20 cellular contexts compared by ENCODE assay signal in genomic region chr4:154366956-154367355, GRCh38.
A peak's percentile ranks its signal among the peaks of the same experiment; 100 is the strongest.
DNase-seq lines count a peak whose midpoint lies in the region; ATAC-seq, FAIRE-seq and TF ChIP-seq lines count a peak whose summit lies in the region.
"Had no signal": no experiment of that assay in that cellular context is flagged by ENCODE, and none has a peak within 500 bp of the region (broad histone marks: within the 10 kb centered on the region; RNA-seq: fewer than 3 reads in every experiment).

No MANE protein-coding gene starts in this region.

- no peak overlapping the region for H2BK15ac ChIP-seq in H9 (ENCODE audit: low read depth, low read length)

- H3K79me1 ChIP-seq in H9 (ENCODE audit: insufficient read depth, low read depth, low read length, poor library complexity, severe bottlenecking), result no peaks in the 10 kb centered on the region

- H4K8ac ChIP-seq in H9 (replicated peaks; ENCODE audit: insufficient read length, low read depth, low read length), result no peak overlapping the region

- H2BK20ac ChIP-seq in H9 (ENCODE audit: low read depth, low read length, poor library complexity, severe bottlenecking), result no peak overlapping the region

- peak overlapping the region; percentile 7 to 38 (median 16); a peak in 3 of 7 replicates for H3K27ac Mint-ChIP-seq in H9
- H3K27ac Mint-ChIP-seq in MCF 10A (ENCODE audit: low read depth, unreplicated experiment), result peak overlapping the region; percentile 73
- H3K27ac Mint-ChIP-seq in stimulated activated memory B cell treated with anti-CD40 and anti-IgM and Interleukin-4, amounts not matched to agents 10 μg/mL and 1 μg/mL and 100 μg/mL, for 72 hours, result peak overlapping the region; percentile 34
- H3K27ac Mint-ChIP-seq in effector memory CD8-positive, alpha-beta T cell, result no peak overlapping the region
- H3K27ac Mint-ChIP-seq: CD4-positive, alpha-beta memory T cell; HFFc6; natural killer cell treated with Interleukin-12 subunit alpha and Interleukin-12 subunit beta and Interleukin-15 and Interleukin-18, amount 100 ng/mL, for 72 hours had no signal

- no peaks in the 10 kb centered on the region for H3K9me1 ChIP-seq in keratinocyte (ENCODE audit: control insufficient read depth, extremely low read depth, insufficient read depth, low read length)

- POLR2A ChIA-PET in MCF 10A (lab: Yijun Ruan, JAX), result interaction anchor here (0.7 kb wide), 1 partner anchor 9 kb away, joined by 3 read pairs; no protein-coding TSS in a partner anchor

- no peaks in the 10 kb centered on the region for H3K9me3 ChIP-seq in H9 (ENCODE audit: control insufficient read depth, low read depth, low read length)
- no peaks in the 10 kb centered on the region for H3K9me3 ChIP-seq in keratinocyte (ENCODE audit: control insufficient read depth, low read depth, low read length)
- H3K9me3 ChIP-seq in esophagus squamous epithelium, result no peaks in the 10 kb centered on the region
- H3K9me3 ChIP-seq: heart right ventricle had no signal

- dilution Hi-C loops in keratinocyte (cut with MboI; ENCODE audit: extremely low pct_ligation_motif_present, low sequenced_read_pairs), result no loop called here

- H3K4ac ChIP-seq in H9 (ENCODE audit: low read depth, low read length), result no peak overlapping the region

- H2AK5ac ChIP-seq in H9 (ENCODE audit: insufficient read length, low read length), result no peak overlapping the region

- no peak overlapping the region for H2BK120ac ChIP-seq in H9 (ENCODE audit: low read depth, low read length, poor library complexity, severe bottlenecking)

- no peak for FAIRE-seq in keratinocyte (lab: Jason Lieb, UNC)
- FAIRE-seq: islet of Langerhans had no signal

- TF ChIP-seq CTCF in H9 (conservative IDR thresholded peaks at IDR 0.05) (no peak), MCF 10A (IDR thresholded peaks at IDR 0.05; ENCODE audit: unreplicated experiment) (no peak), keratinocyte (optimal IDR thresholded peaks at IDR 0.05 in 1 of 3, IDR thresholded peaks at IDR 0.05 in 1 of 3, conservative IDR thresholded peaks at IDR 0.05 in 1 of 3; ENCODE audit: extremely low read depth in 1 of 3, insufficient read depth in 2 of 3, low read length in 3 of 3) (no peak), esophagus squamous epithelium (IDR thresholded peaks at IDR 0.05) (no peak)

- H3K27me3 ChIP-seq in H9 (ENCODE audit: insufficient read depth, low read length) (no peaks in the 10 kb centered on the region), keratinocyte (ENCODE audit: control insufficient read depth, extremely low read depth, insufficient read depth, low read length) (no peaks in the 10 kb centered on the region), esophagus squamous epithelium (no peaks in the 10 kb centered on the region)

- no peak overlapping the region for H3K18ac ChIP-seq in H9 (ENCODE audit: insufficient read length, low read depth, low read length)

- no peak for TF ChIP-seq POLR2A in esophagus squamous epithelium (IDR thresholded peaks at IDR 0.05)

- H2BK12ac ChIP-seq in H9 (ENCODE audit: insufficient read length, low read depth, low read length), result no peak overlapping the region

- DNase-seq in H9, result peak; percentile 41
- peak; percentile 16 for DNase-seq in MCF 10A (ENCODE audit: unreplicated experiment)
- DNase-seq in keratinocyte (ENCODE audit: low read depth, low spot score), result no peak
- DNase-seq in esophagus squamous epithelium (lab: John Stamatoyannopoulos, UW), result no peak
- DNase-seq in stimulated activated CD8-positive, alpha-beta memory T cell treated with anti-CD3 and anti-CD28 coated beads, Interleukin-4, amount 100 ng/mL, for 48 hours, result no peak
- no peak for DNase-seq in stimulated activated naive CD8-positive, alpha-beta T cell treated with anti-CD3 and anti-CD28 coated beads, Interleukin-15, Interleukin-2, amounts not matched to agents 100 U/mL and 50 U/mL, for 24 hours
- DNase-seq in effector memory CD8-positive, alpha-beta T cell, result no peak
- DNase-seq: activated gamma-delta T cell treated with Interleukin-2 at 50 U/mL for 16 hours; activated T-cell treated with anti-CD3 and anti-CD28 coated beads for 4 hours; CD4-positive, alpha-beta memory T cell; cerebellar nuclear complex; DMS53; heart right ventricle; HFFc6; NCI-H1092 treated with DMSO at 0.1 percent for 48 hours; NCI-H524 treated with DMSO at 0.1 percent for 48 hours had no signal

- H2AFZ ChIP-seq in H9 (ENCODE audit: low read length), result no peak overlapping the region
- peak overlapping the region; percentile 69 for H2AFZ ChIP-seq in keratinocyte (ENCODE audit: control insufficient read depth, low read length)

- H3K27me3 Mint-ChIP-seq in H9 (ENCODE audit: low read depth) (peaks cover 3% of the 10 kb centered on the region), MCF 10A (ENCODE audit: insufficient read depth, unreplicated experiment) (no peaks in the 10 kb centered on the region)
- H3K27me3 Mint-ChIP-seq in stimulated activated memory B cell treated with anti-CD40 and anti-IgM and Interleukin-4, amounts not matched to agents 10 μg/mL and 1 μg/mL and 100 μg/mL, for 72 hours, result peaks cover 24% of the 10 kb centered on the region
- peaks cover 15 to 34% of the 10 kb centered on the region in 2 donors for H3K27me3 Mint-ChIP-seq in effector memory CD8-positive, alpha-beta T cell

- peaks cover 4 to 14% of the 10 kb centered on the region in 2 experiments for H3K4me1 Mint-ChIP-seq in H9
- peaks cover 15% of the 10 kb centered on the region for H3K4me1 Mint-ChIP-seq in MCF 10A (ENCODE audit: insufficient read depth, unreplicated experiment)
- peaks cover 20% of the 10 kb centered on the region for H3K4me1 Mint-ChIP-seq in stimulated activated memory B cell treated with anti-CD40 and anti-IgM and Interleukin-4, amounts not matched to agents 10 μg/mL and 1 μg/mL and 100 μg/mL, for 72 hours
- no peaks in the 10 kb centered on the region for H3K4me1 Mint-ChIP-seq in effector memory CD8-positive, alpha-beta T cell (ENCODE audit: low read depth in 2 of 2)

- H3K36me3 Mint-ChIP-seq in H9 (ENCODE audit: insufficient read depth in 1 of 3, low read depth in 3 of 3) (no peaks in the 10 kb centered on the region), MCF 10A (ENCODE audit: insufficient read depth, unreplicated experiment) (peaks cover 4% of the 10 kb centered on the region)
- H3K36me3 Mint-ChIP-seq in stimulated activated memory B cell treated with anti-CD40 and anti-IgM and Interleukin-4, amounts not matched to agents 10 μg/mL and 1 μg/mL and 100 μg/mL, for 72 hours, result no peaks in the 10 kb centered on the region
- no peaks in the 10 kb centered on the region for H3K36me3 Mint-ChIP-seq in effector memory CD8-positive, alpha-beta T cell (ENCODE audit: insufficient read depth)
- H3K36me3 Mint-ChIP-seq: CD4-positive, alpha-beta memory T cell; natural killer cell treated with Interleukin-12 subunit alpha and Interleukin-12 subunit beta and Interleukin-15 and Interleukin-18, amount 100 ng/mL, for 72 hours had no signal

- no CpG with 5 or more reads among the region's 4 CpGs for WGBS in H9 (ENCODE audit: extremely low coverage, insufficient read length, low lambda C conversion rate)
- 30 to 63% methylated on average over 4 of the region's 4 CpGs for WGBS in esophagus squamous epithelium, 2 donors

- no peak overlapping the region; the same call in 1 of the 2 replicates for H3K14ac ChIP-seq in H9 (ENCODE audit: insufficient read depth, low read length)

- no peaks in the 10 kb centered on the region for H3K79me2 ChIP-seq in H9 (ENCODE audit: insufficient read depth, low read length)
- H3K79me2 ChIP-seq in keratinocyte (ENCODE audit: control insufficient read depth, insufficient read depth, low read length), result no peaks in the 10 kb centered on the region

- H3K27ac ChIP-seq in H9 (ENCODE audit: insufficient read length, low read depth, low read length), result no peak overlapping the region
- H3K27ac ChIP-seq in keratinocyte (ENCODE audit: control insufficient read depth, insufficient read depth, low read length), result no peak overlapping the region
- H3K27ac ChIP-seq in esophagus squamous epithelium, result peak overlapping the region in 1 of 4 donors; percentile 39
- H3K27ac ChIP-seq: heart right ventricle had no signal

- no peaks in the 10 kb centered on the region for H3K36me3 ChIP-seq in keratinocyte (ENCODE audit: control insufficient read depth in 2 of 2, extremely low read depth in 1 of 2, insufficient read depth in 2 of 2, low read length in 2 of 2)
- H3K36me3 ChIP-seq in esophagus squamous epithelium, result no peaks in the 10 kb centered on the region
- H3K36me3 ChIP-seq: heart right ventricle had no signal

- no peak overlapping the region for H3K4me2 ChIP-seq in H9 (ENCODE audit: insufficient read depth, insufficient read length, low read length)
- no peak overlapping the region for H3K4me2 ChIP-seq in keratinocyte (ENCODE audit: control insufficient read depth, extremely low read depth, insufficient read depth, low read depth, low read length)

- H3K4me3 Mint-ChIP-seq in H9 (no peak overlapping the region), MCF 10A (ENCODE audit: unreplicated experiment) (no peak overlapping the region)
- no peak overlapping the region for H3K4me3 Mint-ChIP-seq in stimulated activated memory B cell treated with anti-CD40 and anti-IgM and Interleukin-4, amounts not matched to agents 10 μg/mL and 1 μg/mL and 100 μg/mL, for 72 hours
- H3K4me3 Mint-ChIP-seq in effector memory CD8-positive, alpha-beta T cell, result no peak overlapping the region
- H3K4me3 Mint-ChIP-seq: CD4-positive, alpha-beta memory T cell; HFFc6; natural killer cell treated with Interleukin-12 subunit alpha and Interleukin-12 subunit beta and Interleukin-15 and Interleukin-18, amount 100 ng/mL, for 72 hours had no signal

- no peak overlapping the region for H4K91ac ChIP-seq in H9 (ENCODE audit: insufficient read length, low read depth, low read length)

- CTCF ChIA-PET in MCF 10A (lab: Yijun Ruan, JAX), result no interaction called here

- H4K20me1 ChIP-seq in H9 (ENCODE audit: control insufficient read depth, insufficient read depth, insufficient read length), result no peaks in the 10 kb centered on the region
- no peaks in the 10 kb centered on the region for H4K20me1 ChIP-seq in keratinocyte (ENCODE audit: control insufficient read depth, extremely low read depth, insufficient read depth, low read length)

- H3K56ac ChIP-seq in H9 (ENCODE audit: insufficient read length, low read depth, low read length), result no peak overlapping the region

- no peak overlapping the region for H3K23ac ChIP-seq in H9 (ENCODE audit: insufficient read length, low read depth, low read length)

- no peak overlapping the region for H2BK5ac ChIP-seq in H9 (ENCODE audit: insufficient read length, low read length)

- no peaks in the 10 kb centered on the region for H3K23me2 ChIP-seq in H9 (ENCODE audit: insufficient read length, low read depth, low read length, poor library complexity, severe bottlenecking)

- no peaks in the 10 kb centered on the region; the same call in 1 of the 2 replicates for H3K4me1 ChIP-seq in H9 (ENCODE audit: insufficient read depth, low read length)
- no peaks in the 10 kb centered on the region for H3K4me1 ChIP-seq in keratinocyte (ENCODE audit: control insufficient read depth, extremely low read depth, insufficient read depth, low read length)
- H3K4me1 ChIP-seq in esophagus squamous epithelium, result peaks cover 0 to 10% (median 4%) of the 10 kb centered on the region in 3 donors

- H3T11ph ChIP-seq in H9 (ENCODE audit: low read length), result no peak overlapping the region

- no peak for ATAC-seq in stimulated activated memory B cell treated with anti-CD40 and anti-IgM and Interleukin-4, amounts not matched to agents 10 μg/mL and 1 μg/mL and 100 μg/mL, for 72 hours
- no peak for ATAC-seq in stimulated activated naive CD8-positive, alpha-beta T cell treated with anti-CD3 and anti-CD28 coated beads, Interleukin-15, Interleukin-2, amounts not matched to agents 100 U/mL and 50 U/mL, for 24 hours
- ATAC-seq in effector memory CD8-positive, alpha-beta T cell (replicated peaks), result no peak
- ATAC-seq: heart right ventricle; natural killer cell treated with Interleukin-12 subunit alpha and Interleukin-12 subunit beta and Interleukin-15 and Interleukin-18, amount 100 ng/mL, for 72 hours; Right ventricle myocardium inferior had no signal

- no peak overlapping the region for H4K5ac ChIP-seq in H9 (ENCODE audit: insufficient read length, low read depth, low read length)

- H3K4me3 ChIP-seq in keratinocyte (ENCODE audit: control insufficient read depth in 2 of 3, extremely low read depth in 1 of 3, insufficient read depth in 2 of 3, low read depth in 1 of 3, low read length in 3 of 3), result no peak overlapping the region
- no peak overlapping the region for H3K4me3 ChIP-seq in esophagus squamous epithelium
- H3K4me3 ChIP-seq: heart right ventricle had no signal

- no TSS peak for BruUV-seq in MCF 10A (replicated peaks; lab: Mats Ljungman, UMichigan)

- H3K9me3 Mint-ChIP-seq in H9 (no peaks in the 10 kb centered on the region), MCF 10A (ENCODE audit: unreplicated experiment) (no peaks in the 10 kb centered on the region)
- no peaks in the 10 kb centered on the region for H3K9me3 Mint-ChIP-seq in stimulated activated memory B cell treated with anti-CD40 and anti-IgM and Interleukin-4, amounts not matched to agents 10 μg/mL and 1 μg/mL and 100 μg/mL, for 72 hours
- H3K9me3 Mint-ChIP-seq in effector memory CD8-positive, alpha-beta T cell, result peaks cover 0 to 13% of the 10 kb centered on the region in 2 donors

- intact Hi-C loops in MCF 10A (cut with micrococcal nuclease), result no loop called here
- intact Hi-C loops in esophagus squamous epithelium (cut with DNase I), result no loop called here

- no peak overlapping the region for H3K9ac ChIP-seq in H9 (ENCODE audit: extremely low read depth, insufficient read length, low read length)
- H3K9ac ChIP-seq in keratinocyte (ENCODE audit: control insufficient read depth, extremely low read depth, insufficient read depth, low read length), result no peak overlapping the region

Comparison
In these comparisons a context has a peak if more than half of its experiments do, and no peak if none do; other contexts are left out.
1. DNase-seq: peak in H9 (single experiment) and MCF 10A (single experiment); none in keratinocyte (single experiment), esophagus squamous epithelium (single experiment), stimulated activated CD8-positive, alpha-beta memory T cell treated with anti-CD3 and anti-CD28 coated beads, Interleukin-4, amount 100 ng/mL, for 48 hours (single experiment), stimulated activated naive CD8-positive, alpha-beta T cell treated with anti-CD3 and anti-CD28 coated beads, Interleukin-15, Interleukin-2, amounts not matched to agents 100 U/mL and 50 U/mL, for 24 hours (single experiment) and effector memory CD8-positive, alpha-beta T cell (0 of 3).
2. H3K27ac Mint-ChIP-seq: peak in H9 (3 of 3), MCF 10A (single experiment) and stimulated activated memory B cell treated with anti-CD40 and anti-IgM and Interleukin-4, amounts not matched to agents 10 μg/mL and 1 μg/mL and 100 μg/mL, for 72 hours (single experiment); none in effector memory CD8-positive, alpha-beta T cell (0 of 2).